In the genomic region with DNA sequence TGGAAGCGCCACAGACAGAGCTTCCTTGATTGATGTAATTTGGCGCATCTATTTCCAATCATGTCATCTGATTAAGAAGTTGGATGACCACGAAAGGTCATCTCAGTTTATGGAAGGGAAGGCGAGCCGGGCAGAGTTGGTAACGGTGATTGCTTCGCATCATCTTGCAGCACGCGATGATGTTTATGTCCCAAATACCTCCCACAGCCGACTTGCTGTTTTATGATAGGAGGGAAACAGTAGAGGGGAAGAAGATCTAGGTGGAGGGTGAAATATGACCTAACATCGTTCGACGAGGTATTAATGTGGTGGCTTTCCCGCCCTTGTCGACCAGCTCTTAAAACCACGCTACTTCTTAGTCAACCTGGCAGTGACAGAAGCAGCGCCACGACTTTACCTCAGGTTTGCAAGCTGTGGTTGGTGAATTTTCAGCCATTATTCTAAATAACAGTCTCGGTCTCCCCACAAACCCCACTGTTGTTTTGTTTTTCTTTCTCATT, we compare ENCODE assay signal across 7 cellular contexts. TPM values are rescaled to one million over a fixed set of nuclear protein-coding genes. Genes with fewer than 3 reads are reported as not detected.
A peak's percentile ranks its signal among the peaks of the same experiment; 100 is the strongest.
DNase-seq lines count a peak whose midpoint lies in the region; ATAC-seq lines count a peak whose summit lies in the region.

No MANE protein-coding gene starts in this region.

- no peaks in the 10 kb centered on the region for H3K9me3 Mint-ChIP-seq in activated T-cell treated with anti-CD3 and anti-CD28 coated beads, Interleukin-2, amount 50 U/mL, for 24 hours

- no peaks in the 10 kb centered on the region for H3K36me3 Mint-ChIP-seq in activated T-cell treated with anti-CD3 and anti-CD28 coated beads, Interleukin-2, amount 50 U/mL, for 24 hours (ENCODE audit: low read depth)

- H3K27ac Mint-ChIP-seq in activated T-cell treated with anti-CD3 and anti-CD28 coated beads, Interleukin-2, amount 50 U/mL, for 24 hours: peak overlapping the region; percentile 94

- WGBS in HUES64: 81% methylated on average over 19 of the region's 19 CpGs

- H3K4me1 ChIP-seq in HUES64 (ENCODE audit: insufficient read depth, low read length): peaks cover 23% of the 10 kb centered on the region
- peaks cover 12% of the 10 kb centered on the region for H3K4me1 ChIP-seq in iPS-18a (ENCODE audit: control insufficient read depth, low read depth, low read length)

- H3K9me3 ChIP-seq in HUES64 (ENCODE audit: insufficient read depth, low read depth, low read length) (no peaks in the 10 kb centered on the region), iPS-18a (ENCODE audit: control insufficient read depth, low read depth, low read length) (no peaks in the 10 kb centered on the region)

- no peak for DNase-seq in activated T-cell treated with anti-CD3 and anti-CD28 coated beads, Interleukin-2, amount 50 U/mL, for 24 hours
- DNase-seq in stimulated activated CD4-positive, alpha-beta T cell treated with anti-CD3 and anti-CD28 coated beads, Interleukin-4, amount 100 ng/mL, for 24 hours: peak; percentile 62
- DNase-seq in NCI-H2029 treated with DMSO at 0.1 percent for 48 hours (lab: John Stamatoyannopoulos, UW) (no peak), NCI-H128 (lab: John Stamatoyannopoulos, UW; ENCODE audit: unreplicated experiment) (no peak)

- H3K36me3 ChIP-seq in HUES64 (ENCODE audit: insufficient read depth, low read length): no peaks in the 10 kb centered on the region
- no peaks in the 10 kb centered on the region for H3K36me3 ChIP-seq in iPS-18a (ENCODE audit: control insufficient read depth, low read depth, low read length)

- H3K27ac ChIP-seq in HUES64 (ENCODE audit: low read depth, low read length): no peak overlapping the region
- no peak overlapping the region for H3K27ac ChIP-seq in iPS-18a (ENCODE audit: low read length)

- H3K4me3 ChIP-seq in HUES64 (ENCODE audit: low read length): peak overlapping the region; percentile 75
- H3K4me3 ChIP-seq in iPS-18a (ENCODE audit: low read length): peak overlapping the region; percentile 67

- H3K4me3 Mint-ChIP-seq in activated T-cell treated with anti-CD3 and anti-CD28 coated beads, Interleukin-2, amount 50 U/mL, for 24 hours: peak overlapping the region; percentile 84

- H3K27me3 ChIP-seq in HUES64 (ENCODE audit: insufficient read depth, low read length) (peaks cover 32% of the 10 kb centered on the region), iPS-18a (ENCODE audit: control insufficient read depth, insufficient read depth, low read length) (peaks cover 37% of the 10 kb centered on the region)

- ATAC-seq in GM19035 (IDR thresholded peaks at IDR 0.05; ENCODE audit: unreplicated experiment): no peak

- H3K27me3 Mint-ChIP-seq in activated T-cell treated with anti-CD3 and anti-CD28 coated beads, Interleukin-2, amount 50 U/mL, for 24 hours: peaks cover 41% of the 10 kb centered on the region

- H3K4me1 Mint-ChIP-seq in activated T-cell treated with anti-CD3 and anti-CD28 coated beads, Interleukin-2, amount 50 U/mL, for 24 hours (ENCODE audit: low read depth): peaks cover 29% of the 10 kb centered on the region

- no peak overlapping the region for H3K9ac ChIP-seq in HUES64 (ENCODE audit: low read depth, low read length)
- peak overlapping the region; percentile 20 for H3K9ac ChIP-seq in iPS-18a (ENCODE audit: low read length)

RNA-seq across cellular contexts. Expression of a gene that starts 0.8 kb away (rescaled TPM):
- 3.9 TPM for polyA plus RNA-seq in HUES64 (2013, experiment 1 of 2)
- 4.8 TPM for polyA plus RNA-seq in HUES64 (2013, experiment 2 of 2)
